Comparison of ENCODE assay signal across 2 cellular contexts in the genomic region with DNA sequence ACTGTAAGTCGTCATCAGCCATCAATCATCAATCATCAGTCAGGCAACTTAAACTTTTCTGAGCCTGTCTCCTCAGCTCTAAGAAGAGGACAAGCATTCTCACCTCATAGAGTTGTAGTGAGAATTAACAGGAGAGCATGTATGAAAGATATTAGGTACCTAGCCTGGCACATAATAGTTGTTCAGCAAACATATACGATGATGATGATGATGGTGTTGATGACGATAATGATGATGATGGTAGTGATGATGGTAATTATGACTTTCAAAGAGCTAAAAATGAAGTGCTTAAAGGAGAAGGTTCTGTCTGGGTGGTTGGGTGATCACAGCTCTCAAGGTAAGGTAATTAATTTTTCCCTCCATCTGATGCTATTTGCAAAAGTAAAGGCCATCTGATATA.
A peak's percentile ranks its signal among the peaks of the same experiment; 100 is the strongest.
TF ChIP-seq lines count a peak whose summit lies in the region.

No MANE protein-coding gene starts in this region.

TF ChIP-seq in HepG2, 621 proteins besides CTCF, POLR2A, EP300 and RAD21:
- TF ChIP-seq, protein P1, sequence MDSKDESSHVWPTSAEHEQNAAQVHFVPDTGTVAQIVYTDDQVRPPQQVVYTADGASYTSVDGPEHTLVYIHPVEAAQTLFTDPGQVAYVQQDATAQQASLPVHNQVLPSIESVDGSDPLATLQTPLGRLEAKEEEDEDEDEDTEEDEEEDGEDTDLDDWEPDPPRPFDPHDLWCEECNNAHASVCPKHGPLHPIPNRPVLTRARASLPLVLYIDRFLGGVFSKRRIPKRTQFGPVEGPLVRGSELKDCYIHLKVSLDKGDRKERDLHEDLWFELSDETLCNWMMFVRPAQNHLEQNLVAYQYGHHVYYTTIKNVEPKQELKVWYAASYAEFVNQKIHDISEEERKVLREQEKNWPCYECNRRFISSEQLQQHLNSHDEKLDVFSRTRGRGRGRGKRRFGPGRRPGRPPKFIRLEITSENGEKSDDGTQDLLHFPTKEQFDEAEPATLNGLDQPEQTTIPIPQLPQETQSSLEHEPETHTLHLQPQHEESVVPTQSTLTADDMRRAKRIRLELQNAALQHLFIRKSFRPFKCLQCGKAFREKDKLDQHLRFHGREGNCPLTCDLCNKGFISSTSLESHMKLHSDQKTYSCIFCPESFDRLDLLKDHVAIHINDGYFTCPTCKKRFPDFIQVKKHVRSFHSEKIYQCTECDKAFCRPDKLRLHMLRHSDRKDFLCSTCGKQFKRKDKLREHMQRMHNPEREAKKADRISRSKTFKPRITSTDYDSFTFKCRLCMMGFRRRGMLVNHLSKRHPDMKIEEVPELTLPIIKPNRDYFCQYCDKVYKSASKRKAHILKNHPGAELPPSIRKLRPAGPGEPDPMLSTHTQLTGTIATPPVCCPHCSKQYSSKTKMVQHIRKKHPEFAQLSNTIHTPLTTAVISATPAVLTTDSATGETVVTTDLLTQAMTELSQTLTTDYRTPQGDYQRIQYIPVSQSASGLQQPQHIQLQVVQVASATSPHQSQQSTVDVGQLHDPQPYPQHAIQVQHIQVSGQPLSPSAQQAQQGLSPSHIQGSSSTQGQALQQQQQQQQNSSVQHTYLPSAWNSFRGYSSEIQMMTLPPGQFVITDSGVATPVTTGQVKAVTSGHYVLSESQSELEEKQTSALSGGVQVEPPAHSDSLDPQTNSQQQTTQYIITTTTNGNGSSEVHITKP (CRISPR knock-in tag; IDR thresholded peaks at IDR 0.05; ENCODE audit: low read depth) = no peak
- TF ChIP-seq SATB2 (CRISPR knock-in tag; IDR thresholded peaks at IDR 0.05) (no peak), CREB1 (IDR thresholded peaks at IDR 0.05) (peak; percentile 87), CREB1 (CRISPR knock-in tag; IDR thresholded peaks at IDR 0.05) (no peak)
TF ChIP-seq in HepG2: peak in this region for 1.

TF ChIP-seq in HEK293, 187 proteins besides CTCF, POLR2A, EP300 and RAD21 (continued from another document):
- TF ChIP-seq, protein P2, sequence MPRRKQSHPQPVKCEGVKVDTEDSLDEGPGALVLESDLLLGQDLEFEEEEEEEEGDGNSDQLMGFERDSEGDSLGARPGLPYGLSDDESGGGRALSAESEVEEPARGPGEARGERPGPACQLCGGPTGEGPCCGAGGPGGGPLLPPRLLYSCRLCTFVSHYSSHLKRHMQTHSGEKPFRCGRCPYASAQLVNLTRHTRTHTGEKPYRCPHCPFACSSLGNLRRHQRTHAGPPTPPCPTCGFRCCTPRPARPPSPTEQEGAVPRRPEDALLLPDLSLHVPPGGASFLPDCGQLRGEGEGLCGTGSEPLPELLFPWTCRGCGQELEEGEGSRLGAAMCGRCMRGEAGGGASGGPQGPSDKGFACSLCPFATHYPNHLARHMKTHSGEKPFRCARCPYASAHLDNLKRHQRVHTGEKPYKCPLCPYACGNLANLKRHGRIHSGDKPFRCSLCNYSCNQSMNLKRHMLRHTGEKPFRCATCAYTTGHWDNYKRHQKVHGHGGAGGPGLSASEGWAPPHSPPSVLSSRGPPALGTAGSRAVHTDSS (tag by site-specific recombination; IDR thresholded peaks at IDR 0.05) = peak; percentile 86
- TF ChIP-seq ZNF558 (tag by site-specific recombination; IDR thresholded peaks at IDR 0.05) = no peak
